ENCODE assay signal across 20 cellular contexts in the genomic region with DNA sequence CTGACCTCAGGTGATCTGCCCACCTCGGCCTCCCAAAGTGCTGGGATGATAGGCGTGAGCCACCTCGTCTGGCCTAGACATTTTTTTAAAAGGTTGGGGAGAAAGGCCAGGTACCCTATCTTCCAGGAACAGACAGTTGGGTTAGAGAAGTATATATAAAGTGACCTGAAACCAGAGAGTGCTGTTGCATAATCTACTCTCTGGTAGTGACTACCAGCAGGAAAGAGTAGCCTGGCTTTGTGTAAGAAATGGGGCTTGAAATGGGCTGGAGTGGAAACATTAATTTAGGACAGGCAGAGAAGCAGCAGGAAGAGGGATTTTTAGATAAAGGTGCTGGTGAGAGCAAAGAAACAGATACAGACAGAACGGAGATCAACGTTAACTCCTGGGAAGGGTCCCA.
DNase-seq lines count a peak whose midpoint lies in the region; ATAC-seq and TF ChIP-seq lines count a peak whose summit lies in the region.
"Had no signal": no experiment of that assay in that cellular context is flagged by ENCODE, and none has a peak within 500 bp of the region (broad histone marks: within the 10 kb centered on the region; RNA-seq: fewer than 3 reads in every experiment).

No MANE protein-coding gene starts in this region.

- H2AFZ ChIP-seq in IMR-90 (replicated peaks; ENCODE audit: low read length, poor library complexity): no peak overlapping the region

- POLR2A ChIA-PET in IMR-90 (lab: Charles Lee; ENCODE audit: unreplicated experiment): no interaction called here
- POLR2A ChIA-PET in activated CD4-positive, alpha-beta memory T cell treated with anti-CD3 and anti-CD28 coated beads for 36 hours (lab: Charles Lee): no interaction called here

- dilution Hi-C loops in IMR-90 (cut with HindIII; ENCODE audit: low sequenced_read_pairs, unreplicated experiment): no loop called here

- no peaks in the 10 kb centered on the region for H3K9me1 ChIP-seq in IMR-90 (ENCODE audit: insufficient read depth, low read length)

- H4K91ac ChIP-seq in IMR-90 (ENCODE audit: insufficient read depth, low read depth, low read length): no peak overlapping the region

- no peak for TF ChIP-seq POLR2A in IMR-90 (IDR thresholded peaks at IDR 0.05; ENCODE audit: low read depth, low read length)

- H3K27me3 ChIP-seq in IMR-90 (ENCODE audit: control insufficient read depth, insufficient read depth, low read length) (no peaks in the 10 kb centered on the region; the same call in none of the 2 replicates), skeletal muscle tissue (ENCODE audit: control insufficient read depth in 3 of 3, insufficient read depth in 3 of 3, low read length in 3 of 3) (no peaks in the 10 kb centered on the region)
- H3K27me3 ChIP-seq: colonic mucosa had no signal

- no peak overlapping the region for H2AK9ac ChIP-seq in IMR-90 (replicated peaks; ENCODE audit: low read depth, low read length, poor library complexity)

- no peaks in the 10 kb centered on the region; the same call in 1 of the 2 replicates for H3K4me1 ChIP-seq in IMR-90 (ENCODE audit: control insufficient read depth, insufficient read depth, low read length)
- H3K4me1 ChIP-seq in skeletal muscle tissue (ENCODE audit: control insufficient read depth in 3 of 3, insufficient read depth in 3 of 3, low read length in 3 of 3): peaks cover 43 to 59% (median 54%) of the 10 kb centered on the region in 3 donors
- H3K4me1 ChIP-seq: colonic mucosa had no signal

- H3K9me3 ChIP-seq in IMR-90 (ENCODE audit: control insufficient read depth, insufficient read depth, low read length): no peaks in the 10 kb centered on the region
- H3K9me3 ChIP-seq in skeletal muscle tissue (ENCODE audit: control insufficient read depth in 3 of 3, low read length in 3 of 3): no peaks in the 10 kb centered on the region
- H3K9me3 ChIP-seq: colonic mucosa, HAP-1, lower lobe of right lung had no signal

- no peak for TF ChIP-seq RAD21 in IMR-90 (IDR thresholded peaks at IDR 0.05; ENCODE audit: low read length)

- H3K4me3 Mint-ChIP-seq in activated CD4-positive, alpha-beta memory T cell treated with anti-CD3 and anti-CD28 coated beads for 36 hours: no peak overlapping the region
- H3K4me3 Mint-ChIP-seq: activated CD8-positive, alpha-beta T cell treated with anti-CD3 and anti-CD28 coated beads for 36 hours; CD8-positive, alpha-beta T cell; stimulated activated naive CD8-positive, alpha-beta T cell treated with anti-CD3 and anti-CD28 coated beads, Interleukin-15, amount 100 ng/mL, for 72 hours had no signal

- no peak overlapping the region for H3K27ac ChIP-seq in IMR-90 (ENCODE audit: insufficient read depth, low read length)
- peak overlapping the region; percentile 82 for H3K27ac ChIP-seq in skeletal muscle tissue (ENCODE audit: low read depth, low read length)
- H3K27ac ChIP-seq: colonic mucosa, lower lobe of right lung, SK-N-MC had no signal

- no peak overlapping the region for H2BK20ac ChIP-seq in IMR-90 (ENCODE audit: low read depth, low read length)

- CTCF ChIA-PET in IMR-90 (lab: Yijun Ruan, JAX): interaction anchor here (0.6 kb wide), 1 partner anchor 10 kb away, joined by 3 read pairs; no protein-coding TSS in a partner anchor
- CTCF ChIA-PET in activated CD4-positive, alpha-beta memory T cell treated with anti-CD3 and anti-CD28 coated beads for 36 hours (lab: Charles Lee): no interaction called here

- no peak overlapping the region for H2BK120ac ChIP-seq in IMR-90 (ENCODE audit: low read depth, low read length)

- no peak overlapping the region for H3K14ac ChIP-seq in IMR-90 (replicated peaks; ENCODE audit: low read depth, low read length)

- no peak overlapping the region for H2BK5ac ChIP-seq in IMR-90 (ENCODE audit: low read depth, low read length, poor library complexity, severe bottlenecking)

- H4K8ac ChIP-seq in IMR-90 (ENCODE audit: low read depth in 2 of 2, low read length in 2 of 2): no peak overlapping the region

- no peaks in the 10 kb centered on the region for H3K36me3 ChIP-seq in IMR-90 (ENCODE audit: control insufficient read depth, insufficient read depth, low read length)
- no peaks in the 10 kb centered on the region for H3K36me3 ChIP-seq in skeletal muscle tissue (ENCODE audit: control insufficient read depth in 3 of 3, insufficient read depth in 3 of 3, low read length in 3 of 3)
- H3K36me3 ChIP-seq: colonic mucosa, HAP-1, lower lobe of right lung had no signal

- no peak overlapping the region for H3K4me3 ChIP-seq in IMR-90 (ENCODE audit: insufficient read depth, low read depth, low read length)
- no peak overlapping the region for H3K4me3 ChIP-seq in skeletal muscle tissue (ENCODE audit: low read length in 3 of 3)
- H3K4me3 ChIP-seq: colonic mucosa, HAP-1, K562, lower lobe of right lung, SK-N-MC had no signal

- no peaks in the 10 kb centered on the region for H3K79me1 ChIP-seq in IMR-90 (ENCODE audit: low read depth in 1 of 2, low read length in 2 of 2)

- no peak overlapping the region for H3K4me2 ChIP-seq in IMR-90 (ENCODE audit: low read depth, low read length)

- no peak overlapping the region for H4K5ac ChIP-seq in IMR-90 (ENCODE audit: low read depth, low read length)

- 90% methylated on average over 2 of the region's 5 CpGs; no CpG with 5 or more reads in 1 of the 2 experiments for WGBS in IMR-90 (ENCODE audit: extremely low coverage in 2 of 2, insufficient read length in 1 of 2), 2 experiments

- H3K9ac ChIP-seq in IMR-90 (ENCODE audit: low read depth, low read length) (no peak overlapping the region), skeletal muscle tissue (ENCODE audit: low read depth in 1 of 3, low read length in 3 of 3) (peak overlapping the region; percentile 5 to 20 (median 17))

- ATAC-seq in IMR-90 (ENCODE audit: low read depth) (no peak), left lobe of liver (peak; percentile 49), GM21786 (IDR thresholded peaks at IDR 0.05; ENCODE audit: unreplicated experiment) (no peak)
- ATAC-seq: activated CD8-positive, alpha-beta T cell treated with anti-CD3 and anti-CD28 coated beads for 36 hours; CD8-positive, alpha-beta T cell; K562; lower lobe of right lung; stimulated activated naive CD8-positive, alpha-beta T cell treated with anti-CD3 and anti-CD28 coated beads, Interleukin-15, amount 100 ng/mL, for 72 hours had no signal

- TF ChIP-seq CTCF in IMR-90 (conservative IDR thresholded peaks at IDR 0.05; ENCODE audit: low read depth, low read length): no peak

- intact Hi-C loops in IMR-90 (cut with micrococcal nuclease): no loop called here
- intact Hi-C loops in activated CD4-positive, alpha-beta memory T cell treated with anti-CD3 and anti-CD28 coated beads for 36 hours (cut with micrococcal nuclease): no loop called here

- no peaks in the 10 kb centered on the region for H3K9me3 Mint-ChIP-seq in activated CD4-positive, alpha-beta memory T cell treated with anti-CD3 and anti-CD28 coated beads for 36 hours
- H3K9me3 Mint-ChIP-seq: activated CD8-positive, alpha-beta T cell treated with anti-CD3 and anti-CD28 coated beads for 36 hours; CD8-positive, alpha-beta T cell; stimulated activated naive CD8-positive, alpha-beta T cell treated with anti-CD3 and anti-CD28 coated beads, Interleukin-15, amount 100 ng/mL, for 72 hours had no signal

- in situ Hi-C loops in IMR-90 (cut with MboI; ENCODE audit: low sequenced_read_pairs): no loop called here

- H3K27ac Mint-ChIP-seq in activated CD4-positive, alpha-beta memory T cell treated with anti-CD3 and anti-CD28 coated beads for 36 hours: no peak overlapping the region
- H3K27ac Mint-ChIP-seq: activated CD8-positive, alpha-beta T cell treated with anti-CD3 and anti-CD28 coated beads for 36 hours; CD8-positive, alpha-beta T cell had no signal

- no peak overlapping the region for H2BK15ac ChIP-seq in IMR-90 (ENCODE audit: low read depth, low read length)

- H3K4me1 Mint-ChIP-seq in activated CD4-positive, alpha-beta memory T cell treated with anti-CD3 and anti-CD28 coated beads for 36 hours (ENCODE audit: low read depth): no peaks in the 10 kb centered on the region
- H3K4me1 Mint-ChIP-seq: stimulated activated naive CD8-positive, alpha-beta T cell treated with anti-CD3 and anti-CD28 coated beads, Interleukin-15, amount 100 ng/mL, for 72 hours had no signal

- no peak overlapping the region for H3K4ac ChIP-seq in IMR-90 (ENCODE audit: low read depth, low read length)

- no TSS peak for BruUV-seq in IMR-90 (replicated peaks; lab: Mats Ljungman, UMichigan)

- no peaks in the 10 kb centered on the region for H3K36me3 Mint-ChIP-seq in activated CD4-positive, alpha-beta memory T cell treated with anti-CD3 and anti-CD28 coated beads for 36 hours
- H3K36me3 Mint-ChIP-seq: CD8-positive, alpha-beta T cell had no signal

- H3K27me3 Mint-ChIP-seq in activated CD4-positive, alpha-beta memory T cell treated with anti-CD3 and anti-CD28 coated beads for 36 hours: no peaks in the 10 kb centered on the region
- H3K27me3 Mint-ChIP-seq: activated CD8-positive, alpha-beta T cell treated with anti-CD3 and anti-CD28 coated beads for 36 hours; stimulated activated naive CD8-positive, alpha-beta T cell treated with anti-CD3 and anti-CD28 coated beads, Interleukin-15, amount 100 ng/mL, for 72 hours had no signal

- peak overlapping the region; percentile 47; the same call in 1 of the 2 replicates for H3K18ac ChIP-seq in IMR-90 (ENCODE audit: low read depth, low read length)

- no peak overlapping the region for H2AK5ac ChIP-seq in IMR-90 (ENCODE audit: low read depth, low read length)

- no peak overlapping the region for H3K23ac ChIP-seq in IMR-90 (ENCODE audit: low read depth, low read length)

- no peak overlapping the region for H3K56ac ChIP-seq in IMR-90 (ENCODE audit: extremely low read depth, insufficient read depth, low read length)

- H4K20me1 ChIP-seq in IMR-90 (ENCODE audit: insufficient read depth, low read length): no peaks in the 10 kb centered on the region

- DNase-seq in IMR-90 (no peak), NOMO-1 (lab: John Stamatoyannopoulos, UW; ENCODE audit: unreplicated experiment in 2 of 2) (peak; percentile 46 to 69), left lobe of liver (ENCODE audit: low spot score) (no peak), SW 1271 (lab: John Stamatoyannopoulos, UW) (no peak)
- no peak for DNase-seq in activated CD4-positive, alpha-beta memory T cell treated with anti-CD3 and anti-CD28 coated beads for 36 hours
- DNase-seq: activated CD8-positive, alpha-beta T cell treated with anti-CD3 and anti-CD28 coated beads for 36 hours; activated gamma-delta T cell; activated T-cell treated with anti-CD3 and anti-CD28 coated beads for 4 hours; CD8-positive, alpha-beta T cell; colonic mucosa; lower lobe of right lung; NCI-H187; occipital lobe; stimulated activated naive CD8-positive, alpha-beta T cell treated with anti-CD3 and anti-CD28 coated beads, Interleukin-15, amount 100 ng/mL, for 72 hours; T-helper 9 cell had no signal

TF ChIP-seq in IMR-90, 13 proteins besides CTCF, POLR2A, EP300 and RAD21:
- TF ChIP-seq CEBPB (IDR thresholded peaks at IDR 0.05; ENCODE audit: low read depth, low read length) (0 out of 2 replicates have a peak, but pooled peaks have one; percentile 19), CHD1 (IDR thresholded peaks at IDR 0.05; ENCODE audit: low read depth, low read length) (no peak)

Comparison
In these comparisons a context has a peak if more than half of its experiments do, and no peak if none do; other contexts are left out.
1. DNase-seq: peak in NOMO-1 (2 of 2); none in IMR-90 (single experiment), left lobe of liver (single experiment), activated CD4-positive, alpha-beta memory T cell treated with anti-CD3 and anti-CD28 coated beads for 36 hours (single experiment) and SW 1271 (0 of 2).